1 cellular context compared by ENCODE assay signal in genomic region chr18:12278765-12279682, GRCh38.
TF ChIP-seq lines count a peak whose summit lies in the region.

No MANE protein-coding gene starts in this region.

TF ChIP-seq in HepG2, 621 proteins besides CTCF, POLR2A, EP300 and RAD21 (continued from another document and continues in another):
- TF ChIP-seq TERF1 (CRISPR knock-in tag; IDR thresholded peaks at IDR 0.05) = no peak
- no peak for TF ChIP-seq KLF13 (CRISPR knock-in tag; IDR thresholded peaks at IDR 0.05)
- TF ChIP-seq TCF7 (IDR thresholded peaks at IDR 0.05; ENCODE audit: low read depth) = no peak
- no peak for TF ChIP-seq KDM5A (IDR thresholded peaks at IDR 0.05; ENCODE audit: borderline replicate concordance, low read length)
- TF ChIP-seq ZNF230 (CRISPR knock-in tag; IDR thresholded peaks at IDR 0.05) = no peak
- 0 out of 2 replicates have a peak, but pooled peaks have one; percentile 24 for TF ChIP-seq ZNF501 (CRISPR knock-in tag; IDR thresholded peaks at IDR 0.05)
- TF ChIP-seq CSRNP1 (CRISPR knock-in tag; IDR thresholded peaks at IDR 0.05) = no peak
- no peak for TF ChIP-seq ZNF644 (CRISPR knock-in tag; IDR thresholded peaks at IDR 0.05; ENCODE audit: low read depth)
- TF ChIP-seq SRY (CRISPR knock-in tag; IDR thresholded peaks at IDR 0.05) = peak; percentile 66; the same call in 1 of the 2 replicates
- TF ChIP-seq ZNF549 (CRISPR knock-in tag; IDR thresholded peaks at IDR 0.05) = no peak
- peak; percentile 51; the same call in 1 of the 2 replicates for TF ChIP-seq HDAC2 (CRISPR knock-in tag; IDR thresholded peaks at IDR 0.05)
- TF ChIP-seq SIN3B (IDR thresholded peaks at IDR 0.05; ENCODE audit: low read length) = no peak
- no peak for TF ChIP-seq NR2C2 (CRISPR knock-in tag; IDR thresholded peaks at IDR 0.05; ENCODE audit: borderline replicate concordance)
- TF ChIP-seq GATAD2A (CRISPR knock-in tag; IDR thresholded peaks at IDR 0.05) = peak; percentile 46; the same call in 1 of the 2 replicates
- TF ChIP-seq SCMH1 (CRISPR knock-in tag; IDR thresholded peaks at IDR 0.05; ENCODE audit: borderline replicate concordance) = no peak
- no peak for TF ChIP-seq DR1 (CRISPR knock-in tag; IDR thresholded peaks at IDR 0.05)
- no peak for TF ChIP-seq AHDC1 (CRISPR knock-in tag; IDR thresholded peaks at IDR 0.05; ENCODE audit: borderline replicate concordance)
- no peak for TF ChIP-seq PHB2 (IDR thresholded peaks at IDR 0.05; ENCODE audit: partially characterized antibody)
- TF ChIP-seq ZNF839 (CRISPR knock-in tag; IDR thresholded peaks at IDR 0.05; ENCODE audit: borderline replicate concordance) = no peak
- TF ChIP-seq PPARG (CRISPR knock-in tag; conservative IDR thresholded peaks at IDR 0.05) = no peak
- no peak for TF ChIP-seq PAF1 (CRISPR knock-in tag; IDR thresholded peaks at IDR 0.05)
- no peak for TF ChIP-seq FUBP1 (CRISPR knock-in tag; IDR thresholded peaks at IDR 0.05; ENCODE audit: borderline replicate concordance)
- no peak for TF ChIP-seq GABPA (IDR thresholded peaks at IDR 0.05; ENCODE audit: low read depth, low read length)
- peak; percentile 46 for TF ChIP-seq GABPA (CRISPR knock-in tag; IDR thresholded peaks at IDR 0.05; ENCODE audit: low read depth)
- no peak for TF ChIP-seq ZNF329 (CRISPR knock-in tag; IDR thresholded peaks at IDR 0.05; ENCODE audit: low read depth)
- no peak for TF ChIP-seq ZNF572 (CRISPR knock-in tag; IDR thresholded peaks at IDR 0.05)
- peak; percentile 61; the same call in 1 of the 2 replicates for TF ChIP-seq TBX2 (CRISPR knock-in tag; IDR thresholded peaks at IDR 0.05; ENCODE audit: borderline replicate concordance)
- TF ChIP-seq ZNF687 (CRISPR knock-in tag; IDR thresholded peaks at IDR 0.05) = peak; percentile 89
- no peak for TF ChIP-seq TEF (CRISPR knock-in tag; IDR thresholded peaks at IDR 0.05)
- TF ChIP-seq ZNF563 (CRISPR knock-in tag; IDR thresholded peaks at IDR 0.05) = no peak
- no peak for TF ChIP-seq ZNF142 (CRISPR knock-in tag; IDR thresholded peaks at IDR 0.05)
